In genomic region chr9:113590991-113591898, GRCh38 we compare ENCODE assay signal across 2 cellular contexts.
TF ChIP-seq lines count a peak whose summit lies in the region.

No MANE protein-coding gene starts in this region.

TF ChIP-seq in WTC11, 78 proteins besides CTCF, POLR2A, EP300 and RAD21 (continued from another document):
- TF ChIP-seq STAT6 (CRISPR knock-in tag; conservative IDR thresholded peaks at IDR 0.05; ENCODE audit: low read depth) = no peak
- no peak for TF ChIP-seq FOXK1 (CRISPR knock-in tag; IDR thresholded peaks at IDR 0.05)
- no peak for TF ChIP-seq ESRRA (CRISPR knock-in tag; IDR thresholded peaks at IDR 0.05; ENCODE audit: borderline replicate concordance)
- TF ChIP-seq SMAD3 (CRISPR knock-in tag; IDR thresholded peaks at IDR 0.05; ENCODE audit: borderline replicate concordance) = no peak
- TF ChIP-seq ZBTB43 (CRISPR knock-in tag; IDR thresholded peaks at IDR 0.05) = no peak
- TF ChIP-seq ZNF512 (CRISPR knock-in tag; IDR thresholded peaks at IDR 0.05; ENCODE audit: borderline replicate concordance) = no peak
- TF ChIP-seq MYBL2 (CRISPR knock-in tag; IDR thresholded peaks at IDR 0.05) = no peak
- no peak for TF ChIP-seq FOXP4 (CRISPR knock-in tag; IDR thresholded peaks at IDR 0.05)
- TF ChIP-seq NR1H2 (CRISPR knock-in tag; IDR thresholded peaks at IDR 0.05) = no peak
- TF ChIP-seq ZNF232 (CRISPR knock-in tag; IDR thresholded peaks at IDR 0.05) = no peak
- TF ChIP-seq TP53 (CRISPR knock-in tag; IDR thresholded peaks at IDR 0.05) = no peak
- TF ChIP-seq ELF4 (CRISPR knock-in tag; IDR thresholded peaks at IDR 0.05; ENCODE audit: low read depth) = no peak
- no peak for TF ChIP-seq ZNF532 (CRISPR knock-in tag; IDR thresholded peaks at IDR 0.05; ENCODE audit: borderline replicate concordance)

TF ChIP-seq in HepG2, 621 proteins besides CTCF, POLR2A, EP300 and RAD21 (continued from another document and continues in another):
- TF ChIP-seq ZNF574 (CRISPR knock-in tag; IDR thresholded peaks at IDR 0.05) = 0 out of 2 replicates have a peak, but pooled peaks have one; percentile 40
- TF ChIP-seq YEATS4 (CRISPR knock-in tag; IDR thresholded peaks at IDR 0.05; ENCODE audit: borderline replicate concordance) = no peak
- 0 out of 2 replicates have a peak, but pooled peaks have one; percentile 44 for TF ChIP-seq ZBED4 (CRISPR knock-in tag; IDR thresholded peaks at IDR 0.05; ENCODE audit: borderline replicate concordance)
- no peak for TF ChIP-seq ZNF549 (CRISPR knock-in tag; IDR thresholded peaks at IDR 0.05)
- TF ChIP-seq GABPB1 (CRISPR knock-in tag; IDR thresholded peaks at IDR 0.05) = no peak
- peak; percentile 67; the same call in 1 of the 2 replicates for TF ChIP-seq KDM2A (CRISPR knock-in tag; IDR thresholded peaks at IDR 0.05; ENCODE audit: borderline replicate concordance, low read depth)
- no peak for TF ChIP-seq TOE1 (CRISPR knock-in tag; IDR thresholded peaks at IDR 0.05)
- no peak for TF ChIP-seq AKAP8 (CRISPR knock-in tag; IDR thresholded peaks at IDR 0.05)
- TF ChIP-seq ERF (CRISPR knock-in tag; IDR thresholded peaks at IDR 0.05) = peak; percentile 57
- no peak for TF ChIP-seq ZNF576 (CRISPR knock-in tag; IDR thresholded peaks at IDR 0.05)
- no peak for TF ChIP-seq ZNF850 (CRISPR knock-in tag; conservative IDR thresholded peaks at IDR 0.05)
- no peak for TF ChIP-seq ZNF749 (CRISPR knock-in tag; IDR thresholded peaks at IDR 0.05; ENCODE audit: borderline replicate concordance)
- TF ChIP-seq ZNF256 (CRISPR knock-in tag; conservative IDR thresholded peaks at IDR 0.05) = no peak
- TF ChIP-seq ZIK1 (CRISPR knock-in tag; IDR thresholded peaks at IDR 0.05; ENCODE audit: borderline replicate concordance, low read depth) = no peak
- TF ChIP-seq IKZF5 (CRISPR knock-in tag; IDR thresholded peaks at IDR 0.05) = peak; percentile 64; the same call in 1 of the 2 replicates
- TF ChIP-seq ZNF670 (CRISPR knock-in tag; IDR thresholded peaks at IDR 0.05; ENCODE audit: borderline replicate concordance) = no peak
- no peak for TF ChIP-seq ONECUT2 (CRISPR knock-in tag; IDR thresholded peaks at IDR 0.05)
- TF ChIP-seq ZNF451 (CRISPR knock-in tag; IDR thresholded peaks at IDR 0.05) = no peak
- TF ChIP-seq RFX5 (IDR thresholded peaks at IDR 0.05; ENCODE audit: low read depth, low read length) = no peak
- no peak for TF ChIP-seq SOX13 (IDR thresholded peaks at IDR 0.05)
- 0 out of 4 replicates have a peak, but pooled peaks of 1 of the 2 experiments have one; percentile 10 for TF ChIP-seq SOX13 (CRISPR knock-in tag; conservative IDR thresholded peaks at IDR 0.05 in 1 of 2, IDR thresholded peaks at IDR 0.05 in 1 of 2)
- no peak for TF ChIP-seq ZNF678 (CRISPR knock-in tag; IDR thresholded peaks at IDR 0.05)
- no peak for TF ChIP-seq POGK (CRISPR knock-in tag; conservative IDR thresholded peaks at IDR 0.05)
- TF ChIP-seq BRF2 (CRISPR knock-in tag; IDR thresholded peaks at IDR 0.05) = no peak
- TF ChIP-seq KLF11 (CRISPR knock-in tag; IDR thresholded peaks at IDR 0.05) = no peak
- peak; percentile 18; the same call in 1 of the 2 replicates for TF ChIP-seq DRAP1 (CRISPR knock-in tag; IDR thresholded peaks at IDR 0.05)
- no peak for TF ChIP-seq HNRNPUL1 (IDR thresholded peaks at IDR 0.05; ENCODE audit: low read depth, low read length)
- TF ChIP-seq SALL2 (CRISPR knock-in tag; IDR thresholded peaks at IDR 0.05) = no peak
- TF ChIP-seq IRF2 (CRISPR knock-in tag; IDR thresholded peaks at IDR 0.05) = peak; percentile 63; the same call in 1 of the 2 replicates
- peak; percentile 51; the same call in 1 of the 2 replicates for TF ChIP-seq THRA (CRISPR knock-in tag; IDR thresholded peaks at IDR 0.05; ENCODE audit: borderline replicate concordance)
- 0 out of 2 replicates have a peak, but pooled peaks have one; percentile 19 for TF ChIP-seq MIXL1 (CRISPR knock-in tag; IDR thresholded peaks at IDR 0.05)
- TF ChIP-seq MTA1 (CRISPR knock-in tag; IDR thresholded peaks at IDR 0.05; ENCODE audit: borderline replicate concordance) = no peak
- 0 out of 2 replicates have a peak, but pooled peaks have one; percentile 37 for TF ChIP-seq PRDM10 (CRISPR knock-in tag; IDR thresholded peaks at IDR 0.05; ENCODE audit: low read depth)
- TF ChIP-seq SATB2 (CRISPR knock-in tag; IDR thresholded peaks at IDR 0.05) = no peak
- TF ChIP-seq ZBTB33 (CRISPR knock-in tag; IDR thresholded peaks at IDR 0.05) = peak; percentile 50; the same call in 1 of the 2 replicates
